ENCODE assay signal across 17 cellular contexts in genomic region chr11:122192634-122193245, GRCh38.
DNase-seq lines count a peak whose midpoint lies in the region; ATAC-seq and TF ChIP-seq lines count a peak whose summit lies in the region.
"Had no signal": no experiment of that assay in that cellular context is flagged by ENCODE, and none has a peak within 500 bp of the region (broad histone marks: within the 10 kb centered on the region; RNA-seq: fewer than 3 reads in every experiment).

No MANE protein-coding gene starts in this region.

- CTCF ChIA-PET in Panc1 (lab: Charles Lee), result no interaction called here

- H3K27me3 ChIP-seq in Panc1 (ENCODE audit: control insufficient read depth, insufficient read depth, low read length) (no peaks in the 10 kb centered on the region), spleen (replicated peaks in 1 of 7) (peaks cover 0 to 8% (median 0%) of the 10 kb centered on the region in 7 donors), GM23338 (ENCODE audit: insufficient read depth) (no peaks in the 10 kb centered on the region)

- H3K4me1 ChIP-seq in Panc1 (ENCODE audit: control insufficient read depth, insufficient read depth, low read length), result peaks cover 26% of the 10 kb centered on the region
- no peaks in the 10 kb centered on the region for H3K4me1 ChIP-seq in spleen
- no peaks in the 10 kb centered on the region for H3K4me1 ChIP-seq in GM23338 (ENCODE audit: insufficient read depth)

- no peaks in the 10 kb centered on the region for H3K36me3 Mint-ChIP-seq in GM23338 (ENCODE audit: low read depth)
- H3K36me3 Mint-ChIP-seq: WTC11 had no signal

- no peak overlapping the region for H3K4me3 Mint-ChIP-seq in stimulated activated naive CD8-positive, alpha-beta T cell treated with anti-CD3 and anti-CD28 coated beads, Interleukin-15, amount 100 ng/mL, for 72 hours
- H3K4me3 Mint-ChIP-seq in GM23338, result no peak overlapping the region
- H3K4me3 Mint-ChIP-seq: WTC11 had no signal

- no peak overlapping the region for H3K4me2 ChIP-seq in GM23338

- no peak overlapping the region for H3K27ac Mint-ChIP-seq in stimulated activated naive CD8-positive, alpha-beta T cell treated with anti-CD3 and anti-CD28 coated beads, Interleukin-15, amount 100 ng/mL, for 72 hours
- H3K27ac Mint-ChIP-seq in GM23338, result no peak overlapping the region
- H3K27ac Mint-ChIP-seq: WTC11 had no signal

- H3K9me2 ChIP-seq in GM23338 (ENCODE audit: insufficient read depth), result no peaks in the 10 kb centered on the region

- no peak overlapping the region for H2AFZ ChIP-seq in GM23338

- H3K79me2 ChIP-seq in GM23338 (replicated peaks; ENCODE audit: insufficient read depth), result no peaks in the 10 kb centered on the region

- in situ Hi-C loops in Panc1 (cut with HindIII; ENCODE audit: low pct_unique_long_range_greater_than_20kb, low sequenced_read_pairs), result no loop called here

- no peak for DNase-seq in activated CD4-positive, CD25-positive, alpha-beta regulatory T cell treated with anti-CD3 and anti-CD28 coated beads, Interleukin-2, amount 50 U/mL, for 72 hours
- DNase-seq in Panc1 (ENCODE audit: low read depth, low spot score) (no peak), epithelial cell of prostate (ENCODE audit: low read depth, low spot score) (no peak), spleen (no peak), GM23338 (ENCODE audit: low spot score) (no peak)
- DNase-seq in stimulated activated naive CD8-positive, alpha-beta T cell treated with anti-CD3 and anti-CD28 coated beads, Interleukin-15, amount 100 ng/mL, for 72 hours, result no peak
- no peak for DNase-seq in stimulated activated CD4-positive, alpha-beta T cell treated with anti-CD3 and anti-CD28 coated beads, Interleukin-12 subunit alpha, Interleukin-12 subunit beta, amount 100 ng/mL, for 4 hours
- DNase-seq: Calu3; glutamatergic neuron; lower lobe of right lung; NCI-H1092; NCI-H524; SHP77; stimulated activated naive CD4-positive, alpha-beta T cell had no signal

- WGBS in spleen, 5 donors, result 46 to 86% (median 52%) methylated on average over 3 of the region's 3 CpGs

- H4K20me1 ChIP-seq in GM23338 (replicated peaks; ENCODE audit: insufficient read depth), result no peaks in the 10 kb centered on the region

- intact Hi-C loops in Panc1 (cut with micrococcal nuclease; ENCODE audit: unreplicated experiment) (no loop called here), spleen (cut with DNase I; ENCODE audit: low total_unique reads) (no loop called here)

- no peaks in the 10 kb centered on the region for H3F3A ChIP-seq in GM23338 (replicated peaks; ENCODE audit: low read depth)

- no peak overlapping the region for H3K4me3 ChIP-seq in Panc1 (ENCODE audit: low read depth in 2 of 2, low read length in 2 of 2)
- H3K4me3 ChIP-seq in spleen, result no peak overlapping the region
- H3K4me3 ChIP-seq in GM23338, result no peak overlapping the region
- H3K4me3 ChIP-seq: lower lobe of right lung had no signal

- peak; percentile 38 to 58 for ATAC-seq in activated CD4-positive, CD25-positive, alpha-beta regulatory T cell treated with anti-CD3 and anti-CD28 coated beads, Interleukin-2, amount 50 U/mL, for 24 hours
- ATAC-seq in Panc1 (no peak), GM23338 (no peak)
- peak; percentile 64 for ATAC-seq in stimulated activated naive CD8-positive, alpha-beta T cell treated with anti-CD3 and anti-CD28 coated beads, Interleukin-15, amount 100 ng/mL, for 72 hours
- ATAC-seq: lower lobe of right lung, WTC11 had no signal

- POLR2A ChIA-PET in Panc1 (lab: Charles Lee), result no interaction called here

- no TSS peak for BruUV-seq in Panc1 (replicated peaks; lab: Mats Ljungman, UMichigan)

- H3K36me3 ChIP-seq in Panc1 (ENCODE audit: control insufficient read depth, insufficient read depth, low read length) (no peaks in the 10 kb centered on the region), spleen (no peaks in the 10 kb centered on the region), GM23338 (ENCODE audit: insufficient read depth) (no peaks in the 10 kb centered on the region)
- H3K36me3 ChIP-seq: lower lobe of right lung had no signal

- peak overlapping the region; percentile 75 for H3K27ac ChIP-seq in Panc1 (ENCODE audit: low read length)
- peak overlapping the region; percentile 82 for H3K27ac ChIP-seq in epithelial cell of prostate
- no peak overlapping the region for H3K27ac ChIP-seq in spleen
- no peak overlapping the region for H3K27ac ChIP-seq in GM23338 (ENCODE audit: low read depth)
- H3K27ac ChIP-seq: 22Rv1, lower lobe of right lung had no signal

- H3K9me3 ChIP-seq in Panc1 (ENCODE audit: control insufficient read depth, insufficient read depth, low read depth, low read length) (peaks cover 3% of the 10 kb centered on the region; the same call in 1 of the 2 replicates), spleen (no peaks in the 10 kb centered on the region)
- H3K9me3 ChIP-seq: lower lobe of right lung had no signal

- TF ChIP-seq POLR2A in spleen (IDR thresholded peaks at IDR 0.05), result no peak

- peaks cover 6% of the 10 kb centered on the region for H3K27me3 Mint-ChIP-seq in stimulated activated naive CD8-positive, alpha-beta T cell treated with anti-CD3 and anti-CD28 coated beads, Interleukin-15, amount 100 ng/mL, for 72 hours
- H3K27me3 Mint-ChIP-seq in GM23338 (ENCODE audit: insufficient read depth, low read depth, poor library complexity), result peaks cover 3% of the 10 kb centered on the region

- H3K4me1 Mint-ChIP-seq in stimulated activated naive CD8-positive, alpha-beta T cell treated with anti-CD3 and anti-CD28 coated beads, Interleukin-15, amount 100 ng/mL, for 72 hours, result no peaks in the 10 kb centered on the region
- no peaks in the 10 kb centered on the region for H3K4me1 Mint-ChIP-seq in GM23338
- H3K4me1 Mint-ChIP-seq: WTC11 had no signal

- no peaks in the 10 kb centered on the region for H3K9me3 Mint-ChIP-seq in stimulated activated naive CD8-positive, alpha-beta T cell treated with anti-CD3 and anti-CD28 coated beads, Interleukin-15, amount 100 ng/mL, for 72 hours
- H3K9me3 Mint-ChIP-seq in GM23338, result no peaks in the 10 kb centered on the region
- H3K9me3 Mint-ChIP-seq: WTC11 had no signal

- TF ChIP-seq CTCF in Panc1 (IDR thresholded peaks at IDR 0.05), result no peak
- no peak for TF ChIP-seq CTCF in spleen (IDR thresholded peaks at IDR 0.05 in 8 of 11, conservative IDR thresholded peaks at IDR 0.05 in 3 of 11)
- TF ChIP-seq CTCF in GM23338 (conservative IDR thresholded peaks at IDR 0.05; ENCODE audit: low read depth in 2 of 2), result no peak

TF ChIP-seq in GM23338, 12 proteins besides CTCF, POLR2A, EP300 and RAD21 (continues in another document):
- TF ChIP-seq ZNF331 (CRISPR knock-in tag; IDR thresholded peaks at IDR 0.05; ENCODE audit: low read depth), result no peak
- TF ChIP-seq EZH2 (IDR thresholded peaks at IDR 0.05; ENCODE audit: low read depth, unreplicated experiment), result no peak
- TF ChIP-seq CREB1 (CRISPR knock-in tag; IDR thresholded peaks at IDR 0.05; ENCODE audit: low read depth), result no peak
- no peak for TF ChIP-seq EZH2phosphoT487 (IDR thresholded peaks at IDR 0.05; ENCODE audit: unreplicated experiment)
- no peak for TF ChIP-seq ZNF114 (CRISPR knock-in tag; IDR thresholded peaks at IDR 0.05)
- TF ChIP-seq STAT1 (IDR thresholded peaks at IDR 0.05; ENCODE audit: unreplicated experiment), result no peak
- TF ChIP-seq JUNB (IDR thresholded peaks at IDR 0.05; ENCODE audit: unreplicated experiment), result no peak

Comparison
In these comparisons a context has a peak if more than half of its experiments do, and no peak if none do; other contexts are left out.
1. ATAC-seq: peak in activated CD4-positive, CD25-positive, alpha-beta regulatory T cell treated with anti-CD3 and anti-CD28 coated beads, Interleukin-2, amount 50 U/mL, for 24 hours (2 of 2) and stimulated activated naive CD8-positive, alpha-beta T cell treated with anti-CD3 and anti-CD28 coated beads, Interleukin-15, amount 100 ng/mL, for 72 hours (single experiment); none in Panc1 (single experiment) and GM23338 (single experiment).
2. H3K27ac ChIP-seq: peak in Panc1 (single experiment) and epithelial cell of prostate (single experiment); none in spleen (0 of 8) and GM23338 (single experiment).